In genomic region chr5:173673295-173674170, GRCh38 we compare ENCODE assay signal across 19 cellular contexts. TPM values are rescaled to one million over a fixed set of nuclear protein-coding genes. Genes with fewer than 3 reads are reported as not detected.
DNase-seq lines count a peak whose midpoint lies in the region; ATAC-seq and TF ChIP-seq lines count a peak whose summit lies in the region.
"Had no signal": no experiment of that assay in that cellular context is flagged by ENCODE, and none has a peak within 500 bp of the region (broad histone marks: within the 10 kb centered on the region; RNA-seq: fewer than 3 reads in every experiment).

No MANE protein-coding gene starts in this region.

- no peak for TF ChIP-seq EP300 in esophagus muscularis mucosa (IDR thresholded peaks at IDR 0.05)

- H3K27ac Mint-ChIP-seq in brain = peak overlapping the region; percentile 61 to 95 (median 93)
- H3K27ac Mint-ChIP-seq: activated naive CD8-positive, alpha-beta T cell treated with anti-CD3 and anti-CD28 coated beads, Interleukin-2, amount 50 U/mL, for 24 hours; naive thymus-derived CD4-positive, alpha-beta T cell; stimulated activated effector memory CD8-positive, alpha-beta T cell treated with anti-CD3 and anti-CD28 coated beads, Interleukin-12 subunit alpha, Interleukin-12 subunit beta, amount 100 ng/mL, for 72 hours had no signal

- H3K4me2 ChIP-seq in trophoblast cell (ENCODE audit: low read length) = no peak overlapping the region

- H3K27me3 Mint-ChIP-seq in brain = no peaks in the 10 kb centered on the region

- H2BK12ac ChIP-seq in trophoblast cell (ENCODE audit: low read length) = no peak overlapping the region

- H4K8ac ChIP-seq in trophoblast cell (ENCODE audit: low read depth, low read length) = no peak overlapping the region

- no peaks in the 10 kb centered on the region for H3K36me3 ChIP-seq in skeletal muscle tissue (ENCODE audit: control insufficient read depth in 3 of 3, insufficient read depth in 3 of 3, low read length in 3 of 3)
- no peaks in the 10 kb centered on the region for H3K36me3 ChIP-seq in esophagus muscularis mucosa
- H3K36me3 ChIP-seq in trophoblast cell (ENCODE audit: control insufficient read depth in 1 of 2, insufficient read depth in 2 of 2, low read length in 2 of 2) = no peaks in the 10 kb centered on the region
- H3K36me3 ChIP-seq: SJCRH30, vagina had no signal

- no peak overlapping the region for H2AK5ac ChIP-seq in trophoblast cell (ENCODE audit: low read length)

- H2BK5ac ChIP-seq in trophoblast cell (ENCODE audit: low read depth, low read length, poor library complexity) = no peak overlapping the region

- no peaks in the 10 kb centered on the region for H3K79me1 ChIP-seq in trophoblast cell (ENCODE audit: low read length)

- 48% methylated on average over 16 of the region's 16 CpGs for WGBS in esophagus muscularis mucosa
- no CpG with 5 or more reads among the region's 16 CpGs for WGBS in trophoblast cell (ENCODE audit: extremely low coverage, insufficient coverage, insufficient read length)

- no peak overlapping the region for H3K18ac ChIP-seq in trophoblast cell (ENCODE audit: low read length)

- intact Hi-C loops in esophagus muscularis mucosa (cut with DNase I) = no loop called here

- no peak for TF ChIP-seq POLR2A in esophagus muscularis mucosa (IDR thresholded peaks at IDR 0.05; ENCODE audit: low read depth)

- peak overlapping the region; percentile 54 for H3K27ac ChIP-seq in skeletal muscle tissue (ENCODE audit: low read depth, low read length)
- H3K27ac ChIP-seq in esophagus muscularis mucosa (replicated peaks in 1 of 4) = no peak overlapping the region
- H3K27ac ChIP-seq in trophoblast cell (ENCODE audit: low read depth, low read length) = no peak overlapping the region
- H3K27ac ChIP-seq: SJCRH30, vagina had no signal

- no peak overlapping the region for H3K14ac ChIP-seq in trophoblast cell (ENCODE audit: low read length)

- H3K4me1 Mint-ChIP-seq in brain = peaks cover 59% of the 10 kb centered on the region
- H3K4me1 Mint-ChIP-seq: stimulated activated effector memory CD8-positive, alpha-beta T cell treated with anti-CD3 and anti-CD28 coated beads, Interleukin-12 subunit alpha, Interleukin-12 subunit beta, amount 100 ng/mL, for 72 hours had no signal

- H3K9me3 ChIP-seq in skeletal muscle tissue (ENCODE audit: control insufficient read depth in 3 of 3, low read length in 3 of 3) (peaks cover 0 to 17% (median 0%) of the 10 kb centered on the region in 3 donors), esophagus muscularis mucosa (peaks cover 0 to 9% (median 2%) of the 10 kb centered on the region in 4 donors), trophoblast cell (ENCODE audit: insufficient read depth, low read depth, low read length) (peaks cover 3% of the 10 kb centered on the region)
- H3K9me3 ChIP-seq: SJCRH30 had no signal

- H3K4me3 ChIP-seq in skeletal muscle tissue (ENCODE audit: low read length in 3 of 3) (peak overlapping the region in 2 of 3 donors; percentile 29 to 42), esophagus muscularis mucosa (no peak overlapping the region), trophoblast cell (ENCODE audit: low read depth, low read length) (no peak overlapping the region)
- H3K4me3 ChIP-seq: SJCRH30, vagina had no signal

- H3K4me1 ChIP-seq in skeletal muscle tissue (ENCODE audit: control insufficient read depth in 3 of 3, insufficient read depth in 3 of 3, low read length in 3 of 3) (peaks cover 26 to 49% (median 44%) of the 10 kb centered on the region in 3 donors), esophagus muscularis mucosa (peaks cover 7 to 14% (median 12%) of the 10 kb centered on the region in 4 donors), trophoblast cell (ENCODE audit: control insufficient read depth in 1 of 2, insufficient read depth in 2 of 2, low read length in 2 of 2) (no peaks in the 10 kb centered on the region)
- H3K4me1 ChIP-seq: SJCRH30 had no signal

- ATAC-seq in HG02763 (IDR thresholded peaks at IDR 0.05; ENCODE audit: unreplicated experiment) = no peak
- ATAC-seq: activated naive CD8-positive, alpha-beta T cell treated with anti-CD3 and anti-CD28 coated beads, Interleukin-2, amount 50 U/mL, for 24 hours; naive thymus-derived CD4-positive, alpha-beta T cell; stimulated activated effector memory CD8-positive, alpha-beta T cell treated with anti-CD3 and anti-CD28 coated beads, Interleukin-12 subunit alpha, Interleukin-12 subunit beta, amount 100 ng/mL, for 72 hours had no signal

- no peak for TF ChIP-seq CTCF in brain (conservative IDR thresholded peaks at IDR 0.05)
- TF ChIP-seq CTCF in esophagus muscularis mucosa (IDR thresholded peaks at IDR 0.05) = no peak

- H3K9me3 Mint-ChIP-seq in brain = peaks cover 0 to 34% (median 20%) of the 10 kb centered on the region in 5 experiments
- H3K9me3 Mint-ChIP-seq: activated naive CD8-positive, alpha-beta T cell treated with anti-CD3 and anti-CD28 coated beads, Interleukin-2, amount 50 U/mL, for 24 hours; stimulated activated effector memory CD8-positive, alpha-beta T cell treated with anti-CD3 and anti-CD28 coated beads, Interleukin-12 subunit alpha, Interleukin-12 subunit beta, amount 100 ng/mL, for 72 hours had no signal

- H2BK120ac ChIP-seq in trophoblast cell (ENCODE audit: insufficient read depth, low read length, poor library complexity) = no peak overlapping the region

- no peak overlapping the region for H4K91ac ChIP-seq in trophoblast cell (ENCODE audit: low read depth, low read length)

- no peak overlapping the region for H4K12ac ChIP-seq in trophoblast cell (ENCODE audit: low read depth, low read length)

- H3K36me3 Mint-ChIP-seq in brain = no peaks in the 10 kb centered on the region
- H3K36me3 Mint-ChIP-seq: stimulated activated effector memory CD8-positive, alpha-beta T cell treated with anti-CD3 and anti-CD28 coated beads, Interleukin-12 subunit alpha, Interleukin-12 subunit beta, amount 100 ng/mL, for 72 hours had no signal

- peak overlapping the region; percentile 11 to 64 (median 40) for H3K4me3 Mint-ChIP-seq in brain
- H3K4me3 Mint-ChIP-seq: activated naive CD8-positive, alpha-beta T cell treated with anti-CD3 and anti-CD28 coated beads, Interleukin-2, amount 50 U/mL, for 24 hours; naive thymus-derived CD4-positive, alpha-beta T cell; stimulated activated effector memory CD8-positive, alpha-beta T cell treated with anti-CD3 and anti-CD28 coated beads, Interleukin-12 subunit alpha, Interleukin-12 subunit beta, amount 100 ng/mL, for 72 hours had no signal

- H3K23ac ChIP-seq in trophoblast cell (ENCODE audit: low read length) = no peak overlapping the region

- no peaks in the 10 kb centered on the region for H3K79me2 ChIP-seq in trophoblast cell (ENCODE audit: control insufficient read depth, insufficient read depth, low read length, poor library complexity)

- H3K9ac ChIP-seq in skeletal muscle tissue (ENCODE audit: low read depth in 1 of 3, low read length in 3 of 3) (peak overlapping the region in 2 of 3 donors; percentile 26 to 72), trophoblast cell (ENCODE audit: low read length) (no peak overlapping the region)

- H2AFZ ChIP-seq in trophoblast cell (ENCODE audit: insufficient read depth, low read length, poor library complexity) = no peak overlapping the region

- H3K27me3 ChIP-seq in skeletal muscle tissue (ENCODE audit: control insufficient read depth in 3 of 3, insufficient read depth in 3 of 3, low read length in 3 of 3) = no peaks in the 10 kb centered on the region
- H3K27me3 ChIP-seq in esophagus muscularis mucosa = peaks cover 0 to 46% (median 0%) of the 10 kb centered on the region in 4 donors
- no peaks in the 10 kb centered on the region for H3K27me3 ChIP-seq in trophoblast cell (ENCODE audit: insufficient read depth, low read length)
- H3K27me3 ChIP-seq: SJCRH30, vagina had no signal

- H3K4ac ChIP-seq in trophoblast cell (ENCODE audit: low read depth, low read length) = no peak overlapping the region

- DNase-seq in NCI-H1092 treated with DMSO at 0.1 percent for 48 hours (lab: John Stamatoyannopoulos, UW) (peak; percentile 54), middle frontal gyrus (ENCODE audit: extremely low spot score, low spot score) (peak; percentile 36), esophagus muscularis mucosa (ENCODE audit: extremely low spot score) (no peak), trophoblast cell (no peak)
- DNase-seq: activated CD4-positive, alpha-beta T cell treated with anti-CD3 and anti-CD28 coated beads, Interleukin-2, amount 50 U/mL, for 1 hour; activated naive CD8-positive, alpha-beta T cell treated with anti-CD3 and anti-CD28 coated beads, Interleukin-2, amount 50 U/mL, for 24 hours; activated T-cell treated with anti-CD3 and anti-CD28 coated beads, Interleukin-2, amount 50 U/mL, for 48 hours; DMS79 treated with DMSO at 0.1 percent for 48 hours; erythroblast; glutamatergic neuron; naive thymus-derived CD4-positive, alpha-beta T cell; NCI-H2227 treated with DMSO at 0.1 percent for 48 hours; T1000 had no signal

RNA-seq across cellular contexts. Expression of gene BOD1, which starts 57.1 kb away (rescaled TPM):
- polyA plus RNA-seq in brain (ENCODE audit: insufficient read depth, low read depth, low replicate concordance) = 60.0 TPM
- total RNA-seq in skeletal muscle tissue (41.8 TPM), esophagus muscularis mucosa (10 to 100 TPM; 43.9 to 58.3 (median 48.3) TPM)
- 58.2 and 60.5 TPM in 2 replicates for polyA plus RNA-seq in trophoblast cell (2013)

Comparison
In these comparisons a context has a peak if more than half of its experiments do, and no peak if none do; other contexts are left out.
1. DNase-seq: peak in NCI-H1092 treated with DMSO at 0.1 percent for 48 hours (single experiment) and middle frontal gyrus (single experiment); none in esophagus muscularis mucosa (single experiment) and trophoblast cell (0 of 2).
2. H3K4me3 ChIP-seq: peak in skeletal muscle tissue (2 of 3); none in esophagus muscularis mucosa (0 of 4) and trophoblast cell (single experiment).